Comparison of ENCODE assay signal across 17 cellular contexts in genomic region chr17:78032166-78032565, GRCh38.
DNase-seq lines count a peak whose midpoint lies in the region; ATAC-seq, FAIRE-seq and TF ChIP-seq lines count a peak whose summit lies in the region.
"Had no signal": no experiment of that assay in that cellular context is flagged by ENCODE, and none has a peak within 500 bp of the region (broad histone marks: within the 10 kb centered on the region; RNA-seq: fewer than 3 reads in every experiment).

No MANE protein-coding gene starts in this region.

- no peak for ATAC-seq in HepG2
- ATAC-seq in GM21526 (IDR thresholded peaks at IDR 0.05; ENCODE audit: low FRiP score, unreplicated experiment): no peak
- ATAC-seq: activated CD4-positive, CD25-positive, alpha-beta regulatory T cell treated with anti-CD3 and anti-CD28 coated beads, Interleukin-2, amount 50 U/mL, for 24 hours; mucosa of descending colon; stimulated activated memory B cell treated with anti-CD40 and anti-IgM and Interleukin-4, amounts not matched to agents 10 μg/mL and 1 μg/mL and 100 μg/mL, for 72 hours had no signal

- in situ Hi-C loops in astrocyte of the spinal cord (cut with HindIII; ENCODE audit: low sequenced_read_pairs): no loop called here
- in situ Hi-C loops in HepG2 (cut with HindIII; ENCODE audit: extremely low pct_ligation_motif_present, low pct_unique_long_range_greater_than_20kb): no loop called here

- FAIRE-seq in HepG2 (lab: Jason Lieb, UNC): no peak
- FAIRE-seq: GM18507 had no signal

- TF ChIP-seq EP300 in HepG2 (IDR thresholded peaks at IDR 0.05; ENCODE audit: low read depth in 2 of 2, low read length in 2 of 2) (no peak), HepG2 (CRISPR knock-in tag; IDR thresholded peaks at IDR 0.05; ENCODE audit: borderline replicate concordance) (no peak)

- H3K9me3 Mint-ChIP-seq in glutamatergic neuron (ENCODE audit: unreplicated experiment) (peaks cover 4% of the 10 kb centered on the region), chondrocyte (ENCODE audit: low read depth) (no peaks in the 10 kb centered on the region)
- H3K9me3 Mint-ChIP-seq: H9; stimulated activated memory B cell treated with anti-CD40 and anti-IgM and Interleukin-4, amounts not matched to agents 10 μg/mL and 1 μg/mL and 100 μg/mL, for 72 hours had no signal

- peak overlapping the region; percentile 9 for H3K27ac Mint-ChIP-seq in glutamatergic neuron (ENCODE audit: unreplicated experiment)
- H3K27ac Mint-ChIP-seq in chondrocyte (ENCODE audit: unreplicated experiment): no peak overlapping the region
- H3K27ac Mint-ChIP-seq: stimulated activated memory B cell treated with anti-CD40 and anti-IgM and Interleukin-4, amounts not matched to agents 10 μg/mL and 1 μg/mL and 100 μg/mL, for 72 hours had no signal

- WGBS in HepG2 (ENCODE audit: low lambda C conversion rate): 94% methylated on average over 1 of the region's 1 CpG

- H4K20me1 ChIP-seq in KMS-11 (ENCODE audit: insufficient read depth) (no peaks in the 10 kb centered on the region), HepG2 (ENCODE audit: insufficient read depth, low read length) (no peaks in the 10 kb centered on the region)
- H4K20me1 ChIP-seq: BLaER1 treated with 17β-estradiol and CSF1 and Interleukin-3, amounts not matched to agents 10 nM and 100 nM had no signal

- intact Hi-C loops in HepG2 (cut with micrococcal nuclease; ENCODE audit: unreplicated experiment): no loop called here

- peak; percentile 51 for DNase-seq in AG08396 (ENCODE audit: low spot score)
- DNase-seq in astrocyte of the spinal cord (ENCODE audit: low read depth, low spot score): peak; percentile 29
- DNase-seq in glutamatergic neuron: no peak
- DNase-seq in HepG2 (ENCODE audit: low spot score): no peak
- DNase-seq in NAMALWA (ENCODE audit: low spot score): no peak
- DNase-seq in chondrocyte (ENCODE audit: low spot score): no peak
- DNase-seq: H9, mucosa of descending colon, MV-4-11, NCI-H2171 had no signal

- H2AFZ ChIP-seq in KMS-11 (ENCODE audit: low read depth): no peak overlapping the region
- no peak overlapping the region for H2AFZ ChIP-seq in HepG2 (ENCODE audit: low read length)

- BruUV-seq in HepG2 (replicated peaks; lab: Mats Ljungman, UMichigan): no TSS peak

- H3K27ac ChIP-seq in KMS-11 (peak overlapping the region; percentile 29; the same call in 1 of the 2 replicates), HepG2 (ENCODE audit: extremely low read length, insufficient read depth, low read length) (no peak overlapping the region)
- H3K27ac ChIP-seq: BLaER1 treated with 17β-estradiol and CSF1 and Interleukin-3, amounts not matched to agents 10 nM and 100 nM; breast epithelium had no signal

- TF ChIP-seq CTCF in KMS-11 (conservative IDR thresholded peaks at IDR 0.05; ENCODE audit: low read depth, low read length) (no peak), astrocyte of the spinal cord (IDR thresholded peaks at IDR 0.05; ENCODE audit: low read depth, low read length) (no peak), glutamatergic neuron (IDR thresholded peaks at IDR 0.05; ENCODE audit: partially characterized antibody, unreplicated experiment) (no peak), HepG2 (CRISPR knock-in tag; IDR thresholded peaks at IDR 0.05) (no peak), chondrocyte (IDR thresholded peaks at IDR 0.05) (no peak)

- peak overlapping the region; percentile 38 for H3K4me2 ChIP-seq in KMS-11
- no peak overlapping the region for H3K4me2 ChIP-seq in HepG2 (ENCODE audit: low read depth, low read length)
- H3K4me2 ChIP-seq: BLaER1 treated with 17β-estradiol and CSF1 and Interleukin-3, amounts not matched to agents 10 nM and 100 nM had no signal

- H3K27me3 Mint-ChIP-seq in glutamatergic neuron (ENCODE audit: unreplicated experiment) (peaks cover 2% of the 10 kb centered on the region), chondrocyte (ENCODE audit: low read depth) (no peaks in the 10 kb centered on the region)
- H3K27me3 Mint-ChIP-seq: stimulated activated memory B cell treated with anti-CD40 and anti-IgM and Interleukin-4, amounts not matched to agents 10 μg/mL and 1 μg/mL and 100 μg/mL, for 72 hours had no signal

- H3K36me3 Mint-ChIP-seq in glutamatergic neuron (ENCODE audit: unreplicated experiment) (peaks cover 2% of the 10 kb centered on the region), chondrocyte (ENCODE audit: low read depth) (peaks cover 9% of the 10 kb centered on the region)

- no peak for TF ChIP-seq POLR2A in HepG2 (IDR thresholded peaks at IDR 0.05; ENCODE audit: insufficient read depth in 1 of 2, low read depth in 2 of 2, low read length in 2 of 2)

- no peak overlapping the region for H3K4me3 Mint-ChIP-seq in glutamatergic neuron (ENCODE audit: unreplicated experiment)
- H3K4me3 Mint-ChIP-seq in chondrocyte (ENCODE audit: unreplicated experiment): no peak overlapping the region
- H3K4me3 Mint-ChIP-seq: H9; stimulated activated memory B cell treated with anti-CD40 and anti-IgM and Interleukin-4, amounts not matched to agents 10 μg/mL and 1 μg/mL and 100 μg/mL, for 72 hours had no signal

- POLR2A ChIA-PET in HepG2 (lab: Yijun Ruan, JAX): no interaction called here

- H3K4me3 ChIP-seq in KMS-11 (IDR thresholded peaks at IDR 0.05; ENCODE audit: insufficient read depth, low read depth, low read length) (no peak overlapping the region), astrocyte of the spinal cord (ENCODE audit: low read depth, low read length) (no peak overlapping the region), HepG2 (replicated peaks in 1 of 3; ENCODE audit: insufficient read depth in 1 of 3, low read depth in 2 of 3, low read length in 3 of 3) (no peak overlapping the region)
- H3K4me3 ChIP-seq: BLaER1 treated with 17β-estradiol and CSF1 and Interleukin-3, amounts not matched to agents 10 nM and 100 nM; breast epithelium; mucosa of descending colon had no signal

- TF ChIP-seq RAD21 in HepG2 (CRISPR knock-in tag; IDR thresholded peaks at IDR 0.05): no peak

- CTCF ChIA-PET in HepG2 (lab: Yijun Ruan, JAX; ENCODE audit: low intra/inter-chr PET ratio, low total read pairs): no interaction called here

- no peak overlapping the region for H3K9ac ChIP-seq in KMS-11
- no peak overlapping the region for H3K9ac ChIP-seq in HepG2 (ENCODE audit: insufficient read depth, low read depth, low read length)
- H3K9ac ChIP-seq: BLaER1 treated with 17β-estradiol and CSF1 and Interleukin-3, amounts not matched to agents 10 nM and 100 nM had no signal

- H3K9me3 ChIP-seq in HepG2 (ENCODE audit: low read length): no peaks in the 10 kb centered on the region
- H3K9me3 ChIP-seq: BLaER1 treated with 17β-estradiol and CSF1 and Interleukin-3, amounts not matched to agents 10 nM and 100 nM; breast epithelium; mucosa of descending colon had no signal

- H3K79me2 ChIP-seq in KMS-11 (ENCODE audit: insufficient read depth, low read depth): no peaks in the 10 kb centered on the region
- H3K79me2 ChIP-seq in HepG2 (ENCODE audit: insufficient read depth, low read length): no peaks in the 10 kb centered on the region

- peaks cover 45% of the 10 kb centered on the region for H3K4me1 ChIP-seq in KMS-11 (ENCODE audit: low read depth, poor library complexity, severe bottlenecking)
- H3K4me1 ChIP-seq in HepG2 (ENCODE audit: insufficient read depth, low read length): no peaks in the 10 kb centered on the region
- H3K4me1 ChIP-seq: breast epithelium had no signal

- H3K4me1 Mint-ChIP-seq in glutamatergic neuron (ENCODE audit: low read depth, unreplicated experiment) (peaks cover 4% of the 10 kb centered on the region), chondrocyte (ENCODE audit: low read depth) (peaks cover 15% of the 10 kb centered on the region)
- H3K4me1 Mint-ChIP-seq: H9; stimulated activated memory B cell treated with anti-CD40 and anti-IgM and Interleukin-4, amounts not matched to agents 10 μg/mL and 1 μg/mL and 100 μg/mL, for 72 hours had no signal

- H3K36me3 ChIP-seq in KMS-11 (ENCODE audit: insufficient read depth) (no peaks in the 10 kb centered on the region), HepG2 (replicated peaks in 1 of 2; ENCODE audit: control insufficient read depth in 1 of 2, insufficient read depth in 2 of 2, low read length in 2 of 2) (peaks cover 11 to 28% of the 10 kb centered on the region in 2 experiments)
- H3K36me3 ChIP-seq: breast epithelium had no signal

- no peaks in the 10 kb centered on the region for H3K27me3 ChIP-seq in KMS-11 (ENCODE audit: insufficient read depth, low read depth)
- H3K27me3 ChIP-seq in HepG2 (ENCODE audit: control insufficient read depth in 1 of 2, insufficient read depth in 2 of 2, low read length in 2 of 2): no peaks in the 10 kb centered on the region
- H3K27me3 ChIP-seq: BLaER1 treated with 17β-estradiol and CSF1 and Interleukin-3, amounts not matched to agents 10 nM and 100 nM; breast epithelium had no signal

TF ChIP-seq in HepG2, 621 proteins besides CTCF, POLR2A, EP300 and RAD21 (continues in another document):
- no peak for TF ChIP-seq HHEX (CRISPR knock-in tag; IDR thresholded peaks at IDR 0.05)

Comparison
In these comparisons a context has a peak if more than half of its experiments do, and no peak if none do; other contexts are left out.
1. DNase-seq: peak in AG08396 (single experiment) and astrocyte of the spinal cord (single experiment); none in glutamatergic neuron (single experiment), HepG2 (single experiment), NAMALWA (single experiment) and chondrocyte (single experiment).